In the genomic region with DNA sequence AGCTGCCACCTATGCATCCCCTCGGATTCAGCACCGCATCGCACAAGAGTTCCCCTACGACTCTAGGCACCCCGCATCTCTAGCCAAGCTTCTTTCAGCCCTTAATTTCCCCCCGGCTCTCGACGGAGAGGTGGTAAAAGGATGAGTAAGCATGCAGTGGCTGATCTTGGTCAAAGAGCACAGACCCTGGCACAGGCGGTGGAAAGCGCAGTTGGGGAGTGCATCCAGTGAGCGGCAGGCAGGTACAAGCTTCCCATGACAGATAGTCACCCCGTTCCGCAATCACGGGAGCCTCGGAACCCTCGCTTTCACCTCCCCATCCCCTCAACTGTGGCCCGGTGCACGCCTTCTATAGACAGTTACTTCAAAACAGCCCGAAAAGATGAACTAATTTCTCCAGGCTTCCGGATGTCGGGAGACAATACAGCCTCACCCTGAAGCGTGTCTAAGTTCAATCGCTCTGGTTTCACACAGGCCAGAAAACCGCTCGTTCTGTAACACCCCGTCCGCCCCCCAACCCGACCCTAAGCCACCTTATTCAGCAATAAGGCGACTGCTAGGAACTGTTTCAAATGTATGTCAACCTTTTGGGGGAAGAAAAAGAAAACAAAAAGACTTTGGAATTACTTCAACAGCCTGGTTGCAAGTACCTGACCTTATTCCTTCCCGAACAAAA, we compare ENCODE assay signal across 8 cellular contexts. TPM values are rescaled to one million over a fixed set of nuclear protein-coding genes. Genes with fewer than 3 reads are reported as not detected.
A peak's percentile ranks its signal among the peaks of the same experiment; 100 is the strongest.
DNase-seq lines count a peak whose midpoint lies in the region; ATAC-seq and TF ChIP-seq lines count a peak whose summit lies in the region.

No MANE protein-coding gene starts in this region.

- WGBS in spleen, 5 donors: 1 to 3% (median 1%) methylated on average over 26 to 30 of the region's 30 CpGs

- no peak for TF ChIP-seq CTCF in astrocyte of the spinal cord (IDR thresholded peaks at IDR 0.05; ENCODE audit: low read depth, low read length)
- TF ChIP-seq CTCF in spleen (IDR thresholded peaks at IDR 0.05 in 8 of 11, conservative IDR thresholded peaks at IDR 0.05 in 3 of 11): no peak

- H3K27ac ChIP-seq in iPS-18a (ENCODE audit: low read length): peak overlapping the region; percentile 32
- H3K27ac ChIP-seq in spleen: peak overlapping the region; percentile 90 to 100 (median 99)

- H3K9me3 ChIP-seq in iPS-18a (ENCODE audit: control insufficient read depth, low read depth, low read length) (no peaks in the 10 kb centered on the region), spleen (no peaks in the 10 kb centered on the region)

- H3K9ac ChIP-seq in iPS-18a (ENCODE audit: low read length): peak overlapping the region; percentile 82

- peaks cover 4% of the 10 kb centered on the region for H3K4me1 ChIP-seq in iPS-18a (ENCODE audit: control insufficient read depth, low read depth, low read length)
- H3K4me1 ChIP-seq in spleen: peaks cover 29 to 67% (median 52%) of the 10 kb centered on the region in 6 donors

- peaks cover 23% of the 10 kb centered on the region for H3K36me3 Mint-ChIP-seq in T-helper 2 cell treated with Interferon-gamma antibody and Interleukin-4, amounts not matched to agents 5 μg/mL and 100 μg/mL, for 36 hours (ENCODE audit: low read depth)

- intact Hi-C loops in spleen (cut with DNase I; ENCODE audit: low total_unique reads): no loop called here

- H3K27ac Mint-ChIP-seq in T-helper 2 cell treated with Interferon-gamma antibody and Interleukin-4, amounts not matched to agents 5 μg/mL and 100 μg/mL, for 36 hours: peak overlapping the region; percentile 91

- in situ Hi-C loops in astrocyte of the spinal cord (cut with HindIII; ENCODE audit: low sequenced_read_pairs): no loop called here

- DNase-seq in SIG-M5 treated with dmso at 0.1 percent for 504 hours (lab: John Stamatoyannopoulos, UW; ENCODE audit: unreplicated experiment) (peak; percentile 57), SIG-M5 (lab: John Stamatoyannopoulos, UW) (no peak), astrocyte of the spinal cord (ENCODE audit: low read depth, low spot score) (peak; percentile 51), spleen (peak; percentile 89)
- peak; percentile 50 for DNase-seq in T-helper 2 cell treated with Interferon-gamma antibody and Interleukin-4, amounts not matched to agents 5 μg/mL and 100 μg/mL, for 36 hours (ENCODE audit: low spot score)

- H3K9me3 Mint-ChIP-seq in T-helper 2 cell treated with Interferon-gamma antibody and Interleukin-4, amounts not matched to agents 5 μg/mL and 100 μg/mL, for 36 hours: no peaks in the 10 kb centered on the region

- no peaks in the 10 kb centered on the region for H3K27me3 Mint-ChIP-seq in T-helper 2 cell treated with Interferon-gamma antibody and Interleukin-4, amounts not matched to agents 5 μg/mL and 100 μg/mL, for 36 hours (ENCODE audit: low read depth)

- TF ChIP-seq POLR2A in spleen (IDR thresholded peaks at IDR 0.05): no peak

- peak overlapping the region; percentile 83 for H3K4me3 ChIP-seq in astrocyte of the spinal cord (ENCODE audit: low read depth, low read length)
- H3K4me3 ChIP-seq in iPS-18a (ENCODE audit: low read length): peak overlapping the region; percentile 82
- peak overlapping the region; percentile 54 to 91 (median 68) for H3K4me3 ChIP-seq in spleen

- H3K36me3 ChIP-seq in iPS-18a (ENCODE audit: control insufficient read depth, low read depth, low read length) (no peaks in the 10 kb centered on the region), spleen (no peaks in the 10 kb centered on the region)

- ATAC-seq in GM19035 (IDR thresholded peaks at IDR 0.05; ENCODE audit: unreplicated experiment) (no peak), GM19395 (IDR thresholded peaks at IDR 0.05; ENCODE audit: unreplicated experiment) (no peak)

- H3K4me3 Mint-ChIP-seq in T-helper 2 cell treated with Interferon-gamma antibody and Interleukin-4, amounts not matched to agents 5 μg/mL and 100 μg/mL, for 36 hours: peak overlapping the region; percentile 96

- H3K4me1 Mint-ChIP-seq in T-helper 2 cell treated with Interferon-gamma antibody and Interleukin-4, amounts not matched to agents 5 μg/mL and 100 μg/mL, for 36 hours (ENCODE audit: low read depth): peaks cover 34% of the 10 kb centered on the region

- H3K27me3 ChIP-seq in iPS-18a (ENCODE audit: control insufficient read depth, insufficient read depth, low read length): no peaks in the 10 kb centered on the region
- peaks cover 0 to 4% (median 0%) of the 10 kb centered on the region in 7 donors for H3K27me3 ChIP-seq in spleen (replicated peaks in 1 of 7)

RNA-seq across cellular contexts. Expression of a gene that starts 1.5 kb away (rescaled TPM):
- total RNA-seq in spleen: 10 to 100 TPM; 63.6 to 89.9 (median 76.3) TPM
- 10 to 100 TPM; 42.3 to 75.1 (median 69.8) TPM for polyA plus RNA-seq in spleen
